34 cellular contexts compared by ENCODE assay signal in genomic region chr4:78756721-78757120, GRCh38.
"Had no signal": no experiment of that assay in that cellular context is flagged by ENCODE, and none has a peak within 500 bp of the region (broad histone marks: within the 10 kb centered on the region; RNA-seq: fewer than 3 reads in every experiment).

No MANE protein-coding gene starts in this region.

- H3K4me3 Mint-ChIP-seq: activated CD8-positive, alpha-beta T cell treated with anti-CD3 and anti-CD28 coated beads for 36 hours; activated naive CD8-positive, alpha-beta T cell treated with anti-CD3 and anti-CD28 coated beads for 36 hours; activated T-cell treated with anti-CD3 and anti-CD28 coated beads, Interleukin-2, amount 50 U/mL, for 72 hours; activated T-helper 17 cell treated with anti-CD3 and anti-CD28 coated beads, Interleukin-2, amount 50 U/mL, for 72 hours had no signal

- H3K36me3 ChIP-seq: ascending aorta, breast epithelium had no signal

- H3K27ac Mint-ChIP-seq: activated CD8-positive, alpha-beta T cell treated with anti-CD3 and anti-CD28 coated beads for 36 hours; activated naive CD8-positive, alpha-beta T cell treated with anti-CD3 and anti-CD28 coated beads for 36 hours; activated T-cell treated with anti-CD3 and anti-CD28 coated beads, Interleukin-2, amount 50 U/mL, for 72 hours; activated T-helper 17 cell treated with anti-CD3 and anti-CD28 coated beads, Interleukin-2, amount 50 U/mL, for 72 hours had no signal

- H3K4me1 ChIP-seq: ascending aorta, body of pancreas, breast epithelium had no signal

- H3K9me3 Mint-ChIP-seq: activated CD8-positive, alpha-beta T cell treated with anti-CD3 and anti-CD28 coated beads for 36 hours; activated T-cell treated with anti-CD3 and anti-CD28 coated beads, Interleukin-2, amount 50 U/mL, for 72 hours; activated T-helper 17 cell treated with anti-CD3 and anti-CD28 coated beads, Interleukin-2, amount 50 U/mL, for 72 hours had no signal

- H3K27me3 Mint-ChIP-seq: activated CD8-positive, alpha-beta T cell treated with anti-CD3 and anti-CD28 coated beads for 36 hours; activated naive CD8-positive, alpha-beta T cell treated with anti-CD3 and anti-CD28 coated beads for 36 hours had no signal

- H3K27me3 ChIP-seq: ascending aorta, body of pancreas, breast epithelium had no signal

- H3K9me3 ChIP-seq: ascending aorta, body of pancreas, breast epithelium had no signal

- ATAC-seq: activated CD8-positive, alpha-beta T cell treated with anti-CD3 and anti-CD28 coated beads for 36 hours; activated T-cell treated with anti-CD3 and anti-CD28 coated beads, Interleukin-2, amount 50 U/mL, for 72 hours; activated T-helper 17 cell treated with anti-CD3 and anti-CD28 coated beads, Interleukin-2, amount 50 U/mL, for 72 hours; body of pancreas; K562 had no signal

- DNase-seq: activated CD4-positive, alpha-beta T cell treated with anti-CD3 and anti-CD28 coated beads for 1 hour; activated CD4-positive, alpha-beta T cell treated with anti-CD3 and anti-CD28 coated beads for 48 hours; activated CD4-positive, alpha-beta T cell treated with anti-CD3 and anti-CD28 coated beads, Interleukin-2, amount 50 U/mL, for 4 hours; activated CD4-positive, CD25-positive, alpha-beta regulatory T cell; activated CD8-positive, alpha-beta T cell treated with anti-CD3 and anti-CD28 coated beads for 36 hours; activated effector memory CD4-positive, alpha-beta T cell treated with anti-CD3 and anti-CD28 coated beads, Interleukin-2, amount 50 U/mL, for 16 hours; activated naive CD4-positive, alpha-beta T cell; activated naive CD4-positive, alpha-beta T cell treated with anti-CD3 and anti-CD28 coated beads, Interleukin-2, amount 50 U/mL, for 16 hours; activated naive CD8-positive, alpha-beta T cell treated with anti-CD3 and anti-CD28 coated beads for 36 hours; activated T-cell treated with anti-CD3 and anti-CD28 coated beads, Interleukin-2, amount 50 U/mL, for 1 hour; activated T-cell treated with anti-CD3 and anti-CD28 coated beads, Interleukin-2, amount 50 U/mL, for 72 hours; amygdala; body of pancreas; NCI-H1048; NCI-H1105 treated with DMSO at 0.1 percent for 48 hours; NCI-H1436; NCI-H1694 treated with DMSO at 0.1 percent for 48 hours; NCI-H2029 treated with DMSO at 0.1 percent for 48 hours; NCI-H2107; NCI-H2171; NCI-H510A; NCI-H526; NCI-H748 treated with DMSO at 0.1 percent for 48 hours; NK-92 treated with Interleukin-12 subunit alpha and Interleukin-12 subunit beta, amount 100 ng/mL, for 24 hours; Right ventricle myocardium superior; SW 1271; T-helper 1 cell; T-helper 2 cell; T-helper 9 cell had no signal

- FAIRE-seq: K562 had no signal

- H3K36me3 Mint-ChIP-seq: activated naive CD8-positive, alpha-beta T cell treated with anti-CD3 and anti-CD28 coated beads for 36 hours had no signal

- H3K27ac ChIP-seq: ascending aorta, body of pancreas, breast epithelium, VCaP had no signal

- H3K4me1 Mint-ChIP-seq: activated T-helper 17 cell treated with anti-CD3 and anti-CD28 coated beads, Interleukin-2, amount 50 U/mL, for 72 hours had no signal

- H3K4me3 ChIP-seq: ascending aorta, body of pancreas, breast epithelium, K562 had no signal
